ENCODE assay signal across 1 cellular context in genomic region chr2:61182059-61182383, GRCh38.
TF ChIP-seq lines count a peak whose summit lies in the region.

No MANE protein-coding gene starts in this region.

TF ChIP-seq in WTC11, 78 proteins besides CTCF, POLR2A, EP300 and RAD21 (continued from another document):
- no peak for TF ChIP-seq STAT6 (CRISPR knock-in tag; conservative IDR thresholded peaks at IDR 0.05; ENCODE audit: low read depth)
- no peak for TF ChIP-seq TEAD1 (CRISPR knock-in tag; IDR thresholded peaks at IDR 0.05)
- TF ChIP-seq ZNF281 (CRISPR knock-in tag; IDR thresholded peaks at IDR 0.05): no peak
- TF ChIP-seq CDX4 (CRISPR knock-in tag; IDR thresholded peaks at IDR 0.05; ENCODE audit: borderline replicate concordance): no peak
- TF ChIP-seq SP1 (CRISPR knock-in tag; conservative IDR thresholded peaks at IDR 0.05): no peak
